Comparison of ENCODE assay signal across 3 cellular contexts in genomic region chr1:160731564-160732349, GRCh38. TPM values are rescaled to one million over a fixed set of nuclear protein-coding genes. Genes with fewer than 3 reads are reported as not detected.
"Had no signal": no experiment of that assay in that cellular context is flagged by ENCODE, and none has a peak within 500 bp of the region (broad histone marks: within the 10 kb centered on the region; RNA-seq: fewer than 3 reads in every experiment).

No MANE protein-coding gene starts in this region.

RNA-seq across cellular contexts. Expression of gene SLAMF7, which starts 7.3 kb away (rescaled TPM):
- total RNA-seq: cerebellum, dermis microvascular lymphatic vessel endothelial cell, glomerular endothelial cell had no signal

RNA-seq across cellular contexts. Expression of gene CD48, which starts 20.1 kb away (rescaled TPM):
- total RNA-seq: dermis microvascular lymphatic vessel endothelial cell, glomerular endothelial cell had no signal
